11 cellular contexts compared by ENCODE assay signal in genomic region chr2:171957061-171957460, GRCh38. TPM values are rescaled to one million over a fixed set of nuclear protein-coding genes. Genes with fewer than 3 reads are reported as not detected.
A peak's percentile ranks its signal among the peaks of the same experiment; 100 is the strongest.
DNase-seq lines count a peak whose midpoint lies in the region; ATAC-seq, FAIRE-seq and TF ChIP-seq lines count a peak whose summit lies in the region.
"Had no signal": no experiment of that assay in that cellular context is flagged by ENCODE, and none has a peak within 500 bp of the region (broad histone marks: within the 10 kb centered on the region; RNA-seq: fewer than 3 reads in every experiment).

No MANE protein-coding gene starts in this region.

- H3K27ac ChIP-seq in small intestine (ENCODE audit: low read depth in 1 of 2, low read length in 1 of 2), result no peak overlapping the region
- H3K27ac ChIP-seq: vagina had no signal

- intact Hi-C loops in dendritic cell treated with granulocyte-macrophage colony-stimulating factor and Interleukin-4, amounts not matched to agents 40 ng/mL and 50 ng/mL, for 4 days (cut with micrococcal nuclease), result loop anchor here (2.0 to 5.0 kb wide), 2 partner anchors 125 to 146 kb away; partner anchors contain the start of gene DLX2

- H3K36me3 ChIP-seq in small intestine (ENCODE audit: control insufficient read depth in 2 of 2, insufficient read depth in 2 of 2, low read length in 2 of 2), result no peaks in the 10 kb centered on the region
- H3K36me3 ChIP-seq: vagina had no signal

- no peaks in the 10 kb centered on the region for H3K9me3 ChIP-seq in small intestine (ENCODE audit: control insufficient read depth, low read depth)
- H3K9me3 ChIP-seq: vagina had no signal

- no peaks in the 10 kb centered on the region for H3K4me1 ChIP-seq in small intestine (ENCODE audit: control insufficient read depth in 2 of 2, insufficient read depth in 1 of 2, low read depth in 1 of 2, low read length in 1 of 2)
- H3K4me1 ChIP-seq: vagina had no signal

- no peak for DNase-seq in activated naive CD8-positive, alpha-beta T cell treated with anti-CD3 and anti-CD28 coated beads, Interleukin-2, amount 10 ng/mL, durations not matched to agents 7 days and 5 days
- DNase-seq in activated naive CD8-positive, alpha-beta T cell treated with anti-CD3 and anti-CD28 coated beads, Interleukin-2, amount 50 U/mL, for 24 hours, result no peak
- peak; percentile 70 for DNase-seq in NB4 (ENCODE audit: low read depth)
- DNase-seq in small intestine, result peak; percentile 4
- DNase-seq in stimulated activated naive CD8-positive, alpha-beta T cell treated with anti-CD3 and anti-CD28 coated beads, Interleukin-15, amount 100 ng/mL, for 72 hours, result no peak
- DNase-seq: midbrain; stimulated activated CD4-positive, alpha-beta T cell treated with anti-CD3 and anti-CD28 coated beads, Interleukin-4, amount 100 ng/mL, for 1 hour had no signal

- H3K27me3 ChIP-seq in small intestine (ENCODE audit: control insufficient read depth in 2 of 2, insufficient read depth in 2 of 2, low read length in 2 of 2), result no peaks in the 10 kb centered on the region
- H3K27me3 ChIP-seq: vagina had no signal

- POLR2A ChIA-PET in activated naive CD8-positive, alpha-beta T cell treated with anti-CD3 and anti-CD28 coated beads, Interleukin-2, amount 10 ng/mL, durations not matched to agents 7 days and 5 days (lab: Charles Lee), result no interaction called here

- no peak for TF ChIP-seq POLR2A in NB4 (IDR thresholded peaks at IDR 0.05; ENCODE audit: extremely low read depth, insufficient read length)

- H3K36me3 Mint-ChIP-seq in activated naive CD8-positive, alpha-beta T cell treated with anti-CD3 and anti-CD28 coated beads, Interleukin-2, amount 10 ng/mL, durations not matched to agents 7 days and 5 days, result peaks cover 34% of the 10 kb centered on the region
- H3K36me3 Mint-ChIP-seq in activated naive CD8-positive, alpha-beta T cell treated with anti-CD3 and anti-CD28 coated beads, Interleukin-2, amount 50 U/mL, for 24 hours (ENCODE audit: low read depth), result peaks cover 18% of the 10 kb centered on the region
- H3K36me3 Mint-ChIP-seq in dendritic cell treated with granulocyte-macrophage colony-stimulating factor and Interleukin-4, amounts not matched to agents 40 ng/mL and 50 ng/mL, for 4 days (ENCODE audit: low read depth), result peaks cover 12% of the 10 kb centered on the region

- no peaks in the 10 kb centered on the region for H3K27me3 Mint-ChIP-seq in activated naive CD8-positive, alpha-beta T cell treated with anti-CD3 and anti-CD28 coated beads, Interleukin-2, amount 10 ng/mL, durations not matched to agents 7 days and 5 days
- H3K27me3 Mint-ChIP-seq in activated naive CD8-positive, alpha-beta T cell treated with anti-CD3 and anti-CD28 coated beads, Interleukin-2, amount 50 U/mL, for 24 hours, result no peaks in the 10 kb centered on the region
- H3K27me3 Mint-ChIP-seq in dendritic cell treated with granulocyte-macrophage colony-stimulating factor and Interleukin-4, amounts not matched to agents 40 ng/mL and 50 ng/mL, for 4 days, result no peaks in the 10 kb centered on the region
- no peaks in the 10 kb centered on the region for H3K27me3 Mint-ChIP-seq in stimulated activated naive CD8-positive, alpha-beta T cell treated with anti-CD3 and anti-CD28 coated beads, Interleukin-15, amount 100 ng/mL, for 72 hours

- H3K27ac Mint-ChIP-seq in activated naive CD8-positive, alpha-beta T cell treated with anti-CD3 and anti-CD28 coated beads, Interleukin-2, amount 10 ng/mL, durations not matched to agents 7 days and 5 days, result no peak overlapping the region
- no peak overlapping the region for H3K27ac Mint-ChIP-seq in activated naive CD8-positive, alpha-beta T cell treated with anti-CD3 and anti-CD28 coated beads, Interleukin-2, amount 50 U/mL, for 24 hours
- H3K27ac Mint-ChIP-seq in dendritic cell treated with granulocyte-macrophage colony-stimulating factor and Interleukin-4, amounts not matched to agents 40 ng/mL and 50 ng/mL, for 4 days, result peak overlapping the region; percentile 89
- no peak overlapping the region for H3K27ac Mint-ChIP-seq in stimulated activated naive CD8-positive, alpha-beta T cell treated with anti-CD3 and anti-CD28 coated beads, Interleukin-15, amount 100 ng/mL, for 72 hours

- no peak overlapping the region for H3K4me3 Mint-ChIP-seq in activated naive CD8-positive, alpha-beta T cell treated with anti-CD3 and anti-CD28 coated beads, Interleukin-2, amount 10 ng/mL, durations not matched to agents 7 days and 5 days
- H3K4me3 Mint-ChIP-seq in activated naive CD8-positive, alpha-beta T cell treated with anti-CD3 and anti-CD28 coated beads, Interleukin-2, amount 50 U/mL, for 24 hours, result no peak overlapping the region
- H3K4me3 Mint-ChIP-seq in dendritic cell treated with granulocyte-macrophage colony-stimulating factor and Interleukin-4, amounts not matched to agents 40 ng/mL and 50 ng/mL, for 4 days, result no peak overlapping the region
- H3K4me3 Mint-ChIP-seq in stimulated activated naive CD8-positive, alpha-beta T cell treated with anti-CD3 and anti-CD28 coated beads, Interleukin-15, amount 100 ng/mL, for 72 hours, result no peak overlapping the region

- whole genome bisulfite sequencing in small intestine, 3 donors, result 98 to 100% (median 100%) methylated on average over 2 of the region's 2 CpGs

- H3K4me1 Mint-ChIP-seq in activated naive CD8-positive, alpha-beta T cell treated with anti-CD3 and anti-CD28 coated beads, Interleukin-2, amount 10 ng/mL, durations not matched to agents 7 days and 5 days, result peaks cover 48% of the 10 kb centered on the region
- peaks cover 13% of the 10 kb centered on the region for H3K4me1 Mint-ChIP-seq in activated naive CD8-positive, alpha-beta T cell treated with anti-CD3 and anti-CD28 coated beads, Interleukin-2, amount 50 U/mL, for 24 hours
- H3K4me1 Mint-ChIP-seq in dendritic cell treated with granulocyte-macrophage colony-stimulating factor and Interleukin-4, amounts not matched to agents 40 ng/mL and 50 ng/mL, for 4 days (ENCODE audit: low read depth), result peaks cover 54% of the 10 kb centered on the region
- peaks cover 23% of the 10 kb centered on the region for H3K4me1 Mint-ChIP-seq in stimulated activated naive CD8-positive, alpha-beta T cell treated with anti-CD3 and anti-CD28 coated beads, Interleukin-15, amount 100 ng/mL, for 72 hours

- H3K4me3 ChIP-seq in NB4 (ENCODE audit: low read depth, low read length) (no peak overlapping the region), small intestine (ENCODE audit: low read depth in 1 of 2, low read length in 2 of 2) (no peak overlapping the region)
- H3K4me3 ChIP-seq: vagina had no signal

- FAIRE-seq in small intestine (lab: Jason Lieb, UNC), result no peak

- peak; percentile 64 for ATAC-seq in activated naive CD8-positive, alpha-beta T cell treated with anti-CD3 and anti-CD28 coated beads, Interleukin-2, amount 10 ng/mL, durations not matched to agents 7 days and 5 days (ENCODE audit: low read depth)
- ATAC-seq in activated naive CD8-positive, alpha-beta T cell treated with anti-CD3 and anti-CD28 coated beads, Interleukin-2, amount 50 U/mL, for 24 hours, result no peak
- ATAC-seq in HG03139 (IDR thresholded peaks at IDR 0.05; ENCODE audit: unreplicated experiment), result no peak
- ATAC-seq in GM19351 (IDR thresholded peaks at IDR 0.05; ENCODE audit: unreplicated experiment), result no peak
- no peak for ATAC-seq in stimulated activated naive CD8-positive, alpha-beta T cell treated with anti-CD3 and anti-CD28 coated beads, Interleukin-15, amount 100 ng/mL, for 72 hours

- H3K9me3 Mint-ChIP-seq in activated naive CD8-positive, alpha-beta T cell treated with anti-CD3 and anti-CD28 coated beads, Interleukin-2, amount 10 ng/mL, durations not matched to agents 7 days and 5 days, result no peaks in the 10 kb centered on the region
- H3K9me3 Mint-ChIP-seq in activated naive CD8-positive, alpha-beta T cell treated with anti-CD3 and anti-CD28 coated beads, Interleukin-2, amount 50 U/mL, for 24 hours, result no peaks in the 10 kb centered on the region
- H3K9me3 Mint-ChIP-seq in dendritic cell treated with granulocyte-macrophage colony-stimulating factor and Interleukin-4, amounts not matched to agents 40 ng/mL and 50 ng/mL, for 4 days, result no peaks in the 10 kb centered on the region
- no peaks in the 10 kb centered on the region for H3K9me3 Mint-ChIP-seq in stimulated activated naive CD8-positive, alpha-beta T cell treated with anti-CD3 and anti-CD28 coated beads, Interleukin-15, amount 100 ng/mL, for 72 hours

- TF ChIP-seq CTCF in NB4 (IDR thresholded peaks at IDR 0.05; ENCODE audit: low read depth, low read length), result no peak

RNA-seq across cellular contexts. Expression of gene HAT1, which starts 34.8 kb away (rescaled TPM):
- total RNA-seq in activated naive CD8-positive, alpha-beta T cell treated with anti-CD3 and anti-CD28 coated beads, Interleukin-2, amount 10 ng/mL, durations not matched to agents 7 days and 5 days, result 10 to 100 TPM; 52.5 to 54.5 TPM
- 10 to 100 TPM; 14.5 to 38.2 (median 22.7) TPM for polyA plus RNA-seq in small intestine

RNA-seq across cellular contexts. Expression of gene METAP1D, which starts 42.7 kb away (rescaled TPM):
- 1 to 10 TPM; 4.5 to 5.6 TPM for total RNA-seq in activated naive CD8-positive, alpha-beta T cell treated with anti-CD3 and anti-CD28 coated beads, Interleukin-2, amount 10 ng/mL, durations not matched to agents 7 days and 5 days
- 1 to 10 TPM in 2 of 3 donors, under 1 TPM in 1; 0.45 to 4.5 (median 1.6) TPM for polyA plus RNA-seq in small intestine

Comparison
In these comparisons a context has a peak if more than half of its experiments do, and no peak if none do; other contexts are left out.
1. DNase-seq: peak in NB4 (single experiment) and small intestine (single experiment); none in activated naive CD8-positive, alpha-beta T cell treated with anti-CD3 and anti-CD28 coated beads, Interleukin-2, amount 10 ng/mL, durations not matched to agents 7 days and 5 days (single experiment), activated naive CD8-positive, alpha-beta T cell treated with anti-CD3 and anti-CD28 coated beads, Interleukin-2, amount 50 U/mL, for 24 hours (single experiment) and stimulated activated naive CD8-positive, alpha-beta T cell treated with anti-CD3 and anti-CD28 coated beads, Interleukin-15, amount 100 ng/mL, for 72 hours (0 of 2).